Comparison of ENCODE assay signal across 1 cellular context in genomic region chr7:66654275-66655112, GRCh38.
TF ChIP-seq lines count a peak whose summit lies in the region.

No MANE protein-coding gene starts in this region.

TF ChIP-seq in K562, 482 proteins besides CTCF, POLR2A, EP300 and RAD21 (continued from another document and continues in another):
- no peak for TF ChIP-seq ARID3A (IDR thresholded peaks at IDR 0.05; ENCODE audit: borderline replicate concordance, low read depth, low read length)
- peak; percentile 44 for TF ChIP-seq SMAD1 (IDR thresholded peaks at IDR 0.05; ENCODE audit: low read depth, low read length, partially characterized antibody)
- no peak for TF ChIP-seq ZNF224 (CRISPR knock-in tag; IDR thresholded peaks at IDR 0.05)
- TF ChIP-seq COPS2 (conservative IDR thresholded peaks at IDR 0.05): no peak
- TF ChIP-seq CBX3 (IDR thresholded peaks at IDR 0.05; ENCODE audit: borderline replicate concordance in 1 of 2, low read length in 2 of 2): peak in 1 of 2 experiments; percentile 94; a peak in 2 of 3 replicates
- TF ChIP-seq FOXO4 (CRISPR knock-in tag; IDR thresholded peaks at IDR 0.05): no peak
- peak; percentile 91 for TF ChIP-seq KAT7 (CRISPR knock-in tag; IDR thresholded peaks at IDR 0.05; ENCODE audit: borderline replicate concordance)
- TF ChIP-seq RERE (CRISPR knock-in tag; IDR thresholded peaks at IDR 0.05; ENCODE audit: borderline replicate concordance): peak; percentile 35; the same call in 1 of the 2 replicates
- TF ChIP-seq ATF1 (CRISPR knock-in tag; IDR thresholded peaks at IDR 0.05): peak; percentile 67
- TF ChIP-seq ATF1 (tag; IDR thresholded peaks at IDR 0.05): peak; percentile 98
- TF ChIP-seq PHF20 (IDR thresholded peaks at IDR 0.05; ENCODE audit: partially characterized antibody): peak; percentile 93
- TF ChIP-seq RFX1 (IDR thresholded peaks at IDR 0.05): no peak
- TF ChIP-seq CBX2 (IDR thresholded peaks at IDR 0.05; ENCODE audit: insufficient read depth, low read length, poor library complexity, severe bottlenecking): no peak
- TF ChIP-seq XRCC3 (IDR thresholded peaks at IDR 0.05): no peak
- no peak for TF ChIP-seq RBM34 (IDR thresholded peaks at IDR 0.05; ENCODE audit: borderline replicate concordance, insufficient read depth, low read length)
- no peak for TF ChIP-seq ZNF354B (CRISPR knock-in tag; IDR thresholded peaks at IDR 0.05)
- no peak for TF ChIP-seq MAFF (IDR thresholded peaks at IDR 0.05; ENCODE audit: low read length)
- TF ChIP-seq TAL1 (IDR thresholded peaks at IDR 0.05): no peak
- peak; percentile 2; the same call in 1 of the 2 replicates for TF ChIP-seq KDM2B (CRISPR knock-in tag; IDR thresholded peaks at IDR 0.05)
- no peak for TF ChIP-seq ZNF280A (IDR thresholded peaks at IDR 0.05; ENCODE audit: low read depth, partially characterized antibody)
- no peak for TF ChIP-seq SP2 (IDR thresholded peaks at IDR 0.05; ENCODE audit: extremely low read depth, low read depth, low read length, poor library complexity, severe bottlenecking)
- peak; percentile 27; the same call in 1 of the 2 replicates for TF ChIP-seq FOSL1 (tag; conservative IDR thresholded peaks at IDR 0.05)
- 0 out of 2 replicates have a peak, but pooled peaks have one; percentile 29 for TF ChIP-seq ZNF644 (tag; IDR thresholded peaks at IDR 0.05; ENCODE audit: low read depth)
- TF ChIP-seq NCOA4 (IDR thresholded peaks at IDR 0.05; ENCODE audit: partially characterized antibody): no peak
- TF ChIP-seq NONO (IDR thresholded peaks at IDR 0.05; ENCODE audit: low read depth in 2 of 2, low read length in 1 of 2): peak; percentile 34 to 83; a peak in 3 of 4 replicates
- TF ChIP-seq ZNF696 (CRISPR knock-in tag; conservative IDR thresholded peaks at IDR 0.05): no peak
- peak; percentile 93 for TF ChIP-seq MAX (CRISPR knock-in tag; IDR thresholded peaks at IDR 0.05)
- peak; percentile 90; the same call in 1 of the 2 replicates for TF ChIP-seq PREB (CRISPR knock-in tag; IDR thresholded peaks at IDR 0.05)
- peak; percentile 96 for TF ChIP-seq ETV1 (tag; conservative IDR thresholded peaks at IDR 0.05; ENCODE audit: low read depth)
- TF ChIP-seq ZBTB1 (CRISPR knock-in tag; IDR thresholded peaks at IDR 0.05; ENCODE audit: borderline replicate concordance, low read depth): peak; percentile 67; the same call in 1 of the 2 replicates
- TF ChIP-seq ZNF395 (CRISPR knock-in tag; IDR thresholded peaks at IDR 0.05): peak; percentile 83; the same call in 1 of the 2 replicates
- TF ChIP-seq ZNF184 (CRISPR knock-in tag; IDR thresholded peaks at IDR 0.05): no peak
- TF ChIP-seq CREB3 (tag; conservative IDR thresholded peaks at IDR 0.05; ENCODE audit: low read depth): 0 out of 2 replicates have a peak, but pooled peaks have one; percentile 57
- TF ChIP-seq FOXJ3 (CRISPR knock-in tag; IDR thresholded peaks at IDR 0.05): no peak
- TF ChIP-seq LCOR (CRISPR knock-in tag; IDR thresholded peaks at IDR 0.05): peak; percentile 83
- no peak for TF ChIP-seq IRF9 (tag; IDR thresholded peaks at IDR 0.05)
- no peak for TF ChIP-seq SIX5 (IDR thresholded peaks at IDR 0.05; ENCODE audit: borderline replicate concordance in 1 of 2, insufficient read depth in 1 of 2, low read depth in 1 of 2, low read length in 2 of 2)
- TF ChIP-seq PRPF4 (IDR thresholded peaks at IDR 0.05; ENCODE audit: insufficient read depth, low read depth, low read length, poor library complexity, severe bottlenecking): no peak
- TF ChIP-seq ATF7 (IDR thresholded peaks at IDR 0.05): peak; percentile 93
- peak; percentile 80 for TF ChIP-seq ZNF431 (CRISPR knock-in tag; IDR thresholded peaks at IDR 0.05)
- no peak for TF ChIP-seq NR2F6 (CRISPR knock-in tag; IDR thresholded peaks at IDR 0.05)
- 0 out of 2 replicates have a peak, but pooled peaks have one; percentile 27 for TF ChIP-seq NR3C1 (CRISPR knock-in tag; IDR thresholded peaks at IDR 0.05)
- no peak for TF ChIP-seq RNF219 (CRISPR knock-in tag; IDR thresholded peaks at IDR 0.05)
- TF ChIP-seq HCFC1 (IDR thresholded peaks at IDR 0.05; ENCODE audit: low read depth, low read length): peak; percentile 72; the same call in 1 of the 2 replicates
- TF ChIP-seq TAF15 (IDR thresholded peaks at IDR 0.05; ENCODE audit: low read depth, low read length): no peak
- TF ChIP-seq FIP1L1 (IDR thresholded peaks at IDR 0.05; ENCODE audit: low read depth, low read length, poor library complexity, severe bottlenecking): peak; percentile 55
